14 cellular contexts compared by ENCODE assay signal in genomic region chr3:119279844-119280243, GRCh38. TPM values are rescaled to one million over a fixed set of nuclear protein-coding genes. Genes with fewer than 3 reads are reported as not detected.
DNase-seq lines count a peak whose midpoint lies in the region; ATAC-seq and TF ChIP-seq lines count a peak whose summit lies in the region.
"Had no signal": no experiment of that assay in that cellular context is flagged by ENCODE, and none has a peak within 500 bp of the region (broad histone marks: within the 10 kb centered on the region; RNA-seq: fewer than 3 reads in every experiment).

No MANE protein-coding gene starts in this region.

- H2AFZ ChIP-seq in neuron (ENCODE audit: low read depth, low read length), result peak overlapping the region; percentile 70

- H3K27me3 ChIP-seq in ascending aorta (no peaks in the 10 kb centered on the region), left ventricle myocardium inferior (ENCODE audit: low read depth) (no peaks in the 10 kb centered on the region), neuron (ENCODE audit: insufficient read depth, low read length) (no peaks in the 10 kb centered on the region), thoracic aorta (replicated peaks; ENCODE audit: insufficient read depth) (no peaks in the 10 kb centered on the region)
- H3K27me3 ChIP-seq: vagina had no signal

- intact Hi-C loops in ascending aorta (cut with DNase I) (loop anchor here (5.0 to 10.0 kb wide), 3 partner anchors 45 to 187 kb away; partner anchors contain the start of gene POGLUT1), left ventricle myocardium inferior (cut with micrococcal nuclease) (no loop called here)

- TF ChIP-seq CTCF in ascending aorta (IDR thresholded peaks at IDR 0.05) (no peak), left ventricle myocardium inferior (IDR thresholded peaks at IDR 0.05; ENCODE audit: borderline replicate concordance) (no peak), thoracic aorta (IDR thresholded peaks at IDR 0.05) (no peak)

- H3K4me1 Mint-ChIP-seq in activated naive CD8-positive, alpha-beta T cell treated with anti-CD3 and anti-CD28 coated beads for 36 hours, result peaks cover 7% of the 10 kb centered on the region
- peaks cover under 1% of the 10 kb centered on the region in 2 donors for H3K4me1 Mint-ChIP-seq in stimulated activated naive B cell treated with anti-CD40 and anti-IgM and Interleukin-4, amounts not matched to agents 10 μg/mL and 1 μg/mL and 100 μg/mL, for 72 hours

- peaks cover 6% of the 10 kb centered on the region for H3K36me3 Mint-ChIP-seq in activated naive CD8-positive, alpha-beta T cell treated with anti-CD3 and anti-CD28 coated beads for 36 hours
- H3K36me3 Mint-ChIP-seq in stimulated activated naive B cell treated with anti-CD40 and anti-IgM and Interleukin-4, amounts not matched to agents 10 μg/mL and 1 μg/mL and 100 μg/mL, for 72 hours, result peaks cover 12 to 16% of the 10 kb centered on the region in 2 donors

- H3K4me3 Mint-ChIP-seq in activated naive CD8-positive, alpha-beta T cell treated with anti-CD3 and anti-CD28 coated beads for 36 hours, result no peak overlapping the region
- H3K4me3 Mint-ChIP-seq in stimulated activated naive B cell treated with anti-CD40 and anti-IgM and Interleukin-4, amounts not matched to agents 10 μg/mL and 1 μg/mL and 100 μg/mL, for 72 hours, result no peak overlapping the region
- H3K4me3 Mint-ChIP-seq: activated naive CD4-positive, alpha-beta T cell treated with anti-CD3 and anti-CD28 coated beads, Interleukin-2, amount 50 U/mL, for 24 hours had no signal

- H3K36me3 ChIP-seq in ascending aorta (no peaks in the 10 kb centered on the region), left ventricle myocardium inferior (no peaks in the 10 kb centered on the region), neuron (ENCODE audit: insufficient read depth, low read length) (no peaks in the 10 kb centered on the region), thoracic aorta (no peaks in the 10 kb centered on the region)
- H3K36me3 ChIP-seq: vagina had no signal

- no peak for DNase-seq in ascending aorta (ENCODE audit: low spot score in 2 of 2)
- DNase-seq in left ventricle myocardium inferior, result no peak
- DNase-seq in thoracic aorta (ENCODE audit: low spot score), result no peak
- DNase-seq in activated naive CD8-positive, alpha-beta T cell treated with anti-CD3 and anti-CD28 coated beads for 36 hours, result no peak
- no peak for DNase-seq in stimulated activated naive B cell treated with anti-CD40 and anti-IgM and Interleukin-4, amounts not matched to agents 10 μg/mL and 1 μg/mL and 100 μg/mL, for 72 hours
- DNase-seq in SHP77 treated with DMSO at 0.1 percent for 48 hours (lab: John Stamatoyannopoulos, UW), result no peak
- DNase-seq: islet precursor cell, NCI-H1436, occipital lobe, SW 1271 had no signal

- H3K27me3 Mint-ChIP-seq in activated naive CD8-positive, alpha-beta T cell treated with anti-CD3 and anti-CD28 coated beads for 36 hours, result no peaks in the 10 kb centered on the region
- no peaks in the 10 kb centered on the region for H3K27me3 Mint-ChIP-seq in stimulated activated naive B cell treated with anti-CD40 and anti-IgM and Interleukin-4, amounts not matched to agents 10 μg/mL and 1 μg/mL and 100 μg/mL, for 72 hours
- H3K27me3 Mint-ChIP-seq: activated naive CD4-positive, alpha-beta T cell treated with anti-CD3 and anti-CD28 coated beads, Interleukin-2, amount 50 U/mL, for 24 hours had no signal

- ATAC-seq in thoracic aorta (ENCODE audit: insufficient number of reproducible peaks, low FRiP score, low read depth), result peak; percentile 19
- no peak for ATAC-seq in HG02981 (IDR thresholded peaks at IDR 0.05; ENCODE audit: unreplicated experiment)
- no peak for ATAC-seq in stimulated activated naive B cell treated with anti-CD40 and anti-IgM and Interleukin-4, amounts not matched to agents 10 μg/mL and 1 μg/mL and 100 μg/mL, for 72 hours (replicated peaks)

- H3K27ac Mint-ChIP-seq in activated naive CD8-positive, alpha-beta T cell treated with anti-CD3 and anti-CD28 coated beads for 36 hours, result no peak overlapping the region
- no peak overlapping the region for H3K27ac Mint-ChIP-seq in stimulated activated naive B cell treated with anti-CD40 and anti-IgM and Interleukin-4, amounts not matched to agents 10 μg/mL and 1 μg/mL and 100 μg/mL, for 72 hours
- H3K27ac Mint-ChIP-seq: activated naive CD4-positive, alpha-beta T cell treated with anti-CD3 and anti-CD28 coated beads, Interleukin-2, amount 50 U/mL, for 24 hours had no signal

- H3K27ac ChIP-seq in ascending aorta (peak overlapping the region; percentile 62 to 66), left ventricle myocardium inferior (replicated peaks) (peak overlapping the region; percentile 93), thoracic aorta (peak overlapping the region; percentile 13 to 36)
- H3K27ac ChIP-seq: vagina had no signal

- no peaks in the 10 kb centered on the region for H3K9me3 ChIP-seq in ascending aorta
- H3K9me3 ChIP-seq in left ventricle myocardium inferior (replicated peaks), result peaks cover 11% of the 10 kb centered on the region
- peaks cover 8% of the 10 kb centered on the region for H3K9me3 ChIP-seq in neuron (ENCODE audit: low read length)
- no peaks in the 10 kb centered on the region for H3K9me3 ChIP-seq in thoracic aorta
- H3K9me3 ChIP-seq: vagina had no signal

- H3K4me3 ChIP-seq in ascending aorta (no peak overlapping the region), left ventricle myocardium inferior (peak overlapping the region; percentile 38), neuron (ENCODE audit: low read length) (no peak overlapping the region), thoracic aorta (no peak overlapping the region)
- H3K4me3 ChIP-seq: vagina had no signal

- H3K9me3 Mint-ChIP-seq in activated naive CD8-positive, alpha-beta T cell treated with anti-CD3 and anti-CD28 coated beads for 36 hours, result peaks cover 22% of the 10 kb centered on the region
- H3K9me3 Mint-ChIP-seq in stimulated activated naive B cell treated with anti-CD40 and anti-IgM and Interleukin-4, amounts not matched to agents 10 μg/mL and 1 μg/mL and 100 μg/mL, for 72 hours, result peaks cover 17 to 18% of the 10 kb centered on the region in 2 donors

- H3K4me1 ChIP-seq in ascending aorta (peaks cover 0 to 2% of the 10 kb centered on the region in 2 donors), left ventricle myocardium inferior (peaks cover 52% of the 10 kb centered on the region), neuron (ENCODE audit: insufficient read depth, low read length) (peaks cover 10% of the 10 kb centered on the region), thoracic aorta (ENCODE audit: control insufficient read depth in 1 of 2, low read depth in 2 of 2) (peaks cover 0 to 11% of the 10 kb centered on the region in 2 donors)

RNA-seq across cellular contexts. Expression of gene ARHGAP31, which starts 14.3 kb away (rescaled TPM):
- 31.4 TPM for total RNA-seq in ascending aorta
- 38.0 TPM for total RNA-seq in left ventricle myocardium inferior
- 10 to 100 TPM; 20.8 to 33.6 TPM for total RNA-seq in thoracic aorta
- 1 to 10 TPM; 8.9 to 9.7 TPM for total RNA-seq in activated naive CD8-positive, alpha-beta T cell treated with anti-CD3 and anti-CD28 coated beads for 36 hours

RNA-seq across cellular contexts. Expression of gene B4GALT4, which starts 39.2 kb away (rescaled TPM):
- total RNA-seq in ascending aorta (6.4 TPM), left ventricle myocardium inferior (12.7 TPM), thoracic aorta (10 to 100 TPM; 17.1 to 19.6 TPM)
- 10 to 100 TPM; 14.2 to 14.4 TPM for total RNA-seq in activated naive CD8-positive, alpha-beta T cell treated with anti-CD3 and anti-CD28 coated beads for 36 hours

Comparison
In these comparisons a context has a peak if more than half of its experiments do, and no peak if none do; other contexts are left out.
1. H3K27ac ChIP-seq: peak in every context shown above with its lines; median percentile 93 in left ventricle myocardium inferior; 64 in ascending aorta; 24 in thoracic aorta.